20 cellular contexts compared by ENCODE assay signal in the genomic region with DNA sequence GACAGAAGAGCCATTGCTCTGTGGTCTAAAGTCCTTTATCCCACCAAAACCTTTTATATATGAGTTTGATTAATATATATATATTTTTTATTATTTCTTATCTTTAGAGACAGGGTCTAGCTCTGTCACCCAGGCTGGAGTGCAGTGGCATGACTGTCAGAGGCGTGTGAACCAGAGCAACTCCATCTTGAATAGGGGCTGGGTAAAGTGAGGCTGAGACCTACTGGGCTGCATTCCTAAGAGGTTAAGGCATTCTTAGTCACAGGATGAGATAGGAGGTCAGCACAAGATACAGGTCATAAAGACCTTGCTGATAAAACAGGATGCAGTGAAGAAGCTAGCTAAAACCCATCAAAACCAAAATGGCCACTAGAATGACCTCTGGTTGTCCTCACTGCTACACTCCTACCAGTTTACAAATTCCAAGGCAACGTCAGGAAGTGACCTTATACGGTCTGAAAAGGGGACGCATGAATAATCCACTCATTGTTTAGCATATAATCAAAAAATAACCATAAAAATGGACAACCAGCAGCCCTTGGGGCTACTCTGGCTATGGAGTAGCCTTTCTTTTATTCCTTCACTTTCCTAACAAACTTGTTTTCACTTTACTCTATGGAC. TPM values are rescaled to one million over a fixed set of nuclear protein-coding genes. Genes with fewer than 3 reads are reported as not detected.
A peak's percentile ranks its signal among the peaks of the same experiment; 100 is the strongest.
DNase-seq lines count a peak whose midpoint lies in the region; ATAC-seq, FAIRE-seq and TF ChIP-seq lines count a peak whose summit lies in the region.
"Had no signal": no experiment of that assay in that cellular context is flagged by ENCODE, and none has a peak within 500 bp of the region (broad histone marks: within the 10 kb centered on the region; RNA-seq: fewer than 3 reads in every experiment).

No MANE protein-coding gene starts in this region.

- peak overlapping the region; percentile 25 for H3K27ac ChIP-seq in cardiac muscle cell
- no peak overlapping the region for H3K27ac ChIP-seq in H1 (ENCODE audit: low read depth, low read length)
- peak overlapping the region; percentile 34 for H3K27ac ChIP-seq in trophoblast cell (ENCODE audit: low read depth, low read length)
- H3K27ac ChIP-seq: GM23248, HL-60 had no signal

- H3K23me2 ChIP-seq in H1 (ENCODE audit: low read depth, low read length): no peaks in the 10 kb centered on the region

- no peak overlapping the region for H4K12ac ChIP-seq in trophoblast cell (ENCODE audit: low read depth, low read length)

- FAIRE-seq in H1 (lab: Jason Lieb, UNC): no peak
- FAIRE-seq: G401.6, GM12892, GM19239 had no signal

- ATAC-seq in GM21447 (IDR thresholded peaks at IDR 0.05; ENCODE audit: unreplicated experiment): no peak
- ATAC-seq in GM18873 (IDR thresholded peaks at IDR 0.05; ENCODE audit: low FRiP score, unreplicated experiment): no peak

- no peak overlapping the region for H3K14ac ChIP-seq in H1 (ENCODE audit: insufficient read length)
- no peak overlapping the region for H3K14ac ChIP-seq in trophoblast cell (ENCODE audit: low read length)

- H4K5ac ChIP-seq in H1 (ENCODE audit: insufficient read length, low read depth, low read length): no peak overlapping the region

- H2BK15ac ChIP-seq in H1 (ENCODE audit: low read length): no peak overlapping the region

- TF ChIP-seq CTCF in cardiac muscle cell (IDR thresholded peaks at IDR 0.05; ENCODE audit: low read depth, low read length) (no peak), H1 (IDR thresholded peaks at IDR 0.05; ENCODE audit: control extremely low read depth in 1 of 3, insufficient read depth in 1 of 3, low read depth in 1 of 3, low read length in 3 of 3) (no peak)

- TF ChIP-seq EP300 in H1 (IDR thresholded peaks at IDR 0.05; ENCODE audit: borderline replicate concordance in 1 of 2, low read depth in 2 of 2, low read length in 2 of 2): no peak

- H3K18ac ChIP-seq in H1 (ENCODE audit: extremely low read depth, low read length) (no peak overlapping the region), trophoblast cell (ENCODE audit: low read length) (no peak overlapping the region)

- 90% methylated on average over 4 of the region's 4 CpGs; no CpG with 5 or more reads in 1 of the 2 experiments for WGBS in H1 (ENCODE audit: extremely low coverage in 1 of 2, insufficient coverage in 1 of 2, insufficient read length in 1 of 2, insufficient replicate concordance in 2 of 2, low coverage in 1 of 2, low lambda C conversion rate in 2 of 2, missing lambda C conversion rate in 1 of 2), 2 experiments
- WGBS in trophoblast cell (ENCODE audit: extremely low coverage, insufficient coverage, insufficient read length): no CpG with 5 or more reads among the region's 4 CpGs

- peaks cover 12% of the 10 kb centered on the region for H3K4me1 ChIP-seq in cardiac muscle cell (ENCODE audit: low read depth)
- peaks cover 0 to 8% (median 4%) of the 10 kb centered on the region in 4 experiments; a peak in 4 of 7 replicates for H3K4me1 ChIP-seq in H1 (replicated peaks in 1 of 4; ENCODE audit: control insufficient read depth in 3 of 4, insufficient read depth in 4 of 4, low read length in 3 of 4)
- peaks cover 2% of the 10 kb centered on the region in 2 experiments for H3K4me1 ChIP-seq in trophoblast cell (ENCODE audit: control insufficient read depth in 1 of 2, insufficient read depth in 2 of 2, low read length in 2 of 2)

- H2BK12ac ChIP-seq in H1 (ENCODE audit: low read depth, low read length) (no peak overlapping the region), trophoblast cell (ENCODE audit: low read length) (no peak overlapping the region)

- no peak for TF ChIP-seq POLR2A in H1 (IDR thresholded peaks at IDR 0.05; ENCODE audit: control extremely low read depth in 1 of 2, low read depth in 2 of 2, low read length in 2 of 2)

- no peak overlapping the region for H3K56ac ChIP-seq in H1 (replicated peaks; ENCODE audit: insufficient read length, low read depth, low read length)

- H3K36me3 ChIP-seq in cardiac muscle cell: peaks cover 13% of the 10 kb centered on the region
- H3K36me3 ChIP-seq in H1 (ENCODE audit: control insufficient read depth in 2 of 4, insufficient read depth in 4 of 4, low read length in 3 of 4): peaks cover 0 to 7% (median 1%) of the 10 kb centered on the region in 4 experiments; a peak in 4 of 8 replicates
- no peaks in the 10 kb centered on the region for H3K36me3 ChIP-seq in trophoblast cell (ENCODE audit: control insufficient read depth in 1 of 2, insufficient read depth in 2 of 2, low read length in 2 of 2)

- no peak overlapping the region for H2BK20ac ChIP-seq in H1 (ENCODE audit: low read length)

- no peak overlapping the region for H3K23ac ChIP-seq in H1 (ENCODE audit: insufficient read length)
- H3K23ac ChIP-seq in trophoblast cell (ENCODE audit: low read length): no peak overlapping the region

- H2AK5ac ChIP-seq in H1 (ENCODE audit: low read depth, low read length) (no peak overlapping the region), trophoblast cell (ENCODE audit: low read length) (no peak overlapping the region)

- no peaks in the 10 kb centered on the region for H3K9me3 ChIP-seq in cardiac muscle cell (ENCODE audit: low read depth)
- no peaks in the 10 kb centered on the region for H3K9me3 ChIP-seq in H1 (ENCODE audit: insufficient read depth in 2 of 2, low read depth in 1 of 2, low read length in 1 of 2)
- no peaks in the 10 kb centered on the region for H3K9me3 ChIP-seq in trophoblast cell (ENCODE audit: insufficient read depth, low read depth, low read length)

- intact Hi-C loops in cardiac septum (cut with DNase I): no loop called here

- DNase-seq in cardiac muscle cell (ENCODE audit: low read depth in 1 of 2, low spot score in 1 of 2) (no peak), cardiac septum (ENCODE audit: low spot score) (no peak), M059J (ENCODE audit: low read depth) (peak; percentile 3), H1 (ENCODE audit: low read depth in 1 of 2, low spot score in 2 of 2) (no peak), trophoblast cell (no peak)
- DNase-seq in activated naive CD4-positive, alpha-beta T cell treated with anti-CD3 and anti-CD28 coated beads, Interleukin-2, amount 50 U/mL, for 16 hours: no peak
- DNase-seq: ACHN; C1 segment of cervical spinal cord; CD4-positive, alpha-beta T cell; DMS79; GM23248; HCEC 1CT; HFFc6; KBM-7 had no signal

- no peaks in the 10 kb centered on the region for H3K27me3 ChIP-seq in cardiac muscle cell
- no peaks in the 10 kb centered on the region for H3K27me3 ChIP-seq in H1 (replicated peaks in 1 of 4; ENCODE audit: control insufficient read depth in 3 of 4, extremely low read depth in 1 of 4, insufficient read depth in 3 of 4, low read length in 3 of 4)
- no peaks in the 10 kb centered on the region for H3K27me3 ChIP-seq in trophoblast cell (ENCODE audit: insufficient read depth, low read length)

- H2AFZ ChIP-seq in H1 (ENCODE audit: low read length) (no peak overlapping the region), trophoblast cell (ENCODE audit: insufficient read depth, low read length, poor library complexity) (no peak overlapping the region)
- H2AFZ ChIP-seq: GM23248 had no signal

- no peak for TF ChIP-seq RAD21 in H1 (IDR thresholded peaks at IDR 0.05 in 1 of 2, conservative IDR thresholded peaks at IDR 0.05 in 1 of 2; ENCODE audit: low read depth in 2 of 2, low read length in 2 of 2)

- no peak overlapping the region for H2BK5ac ChIP-seq in H1 (ENCODE audit: low read depth, low read length)
- H2BK5ac ChIP-seq in trophoblast cell (ENCODE audit: low read depth, low read length, poor library complexity): no peak overlapping the region

- H3K79me2 ChIP-seq in H1 (ENCODE audit: control insufficient read depth in 1 of 2, insufficient read depth in 2 of 2, low read length in 2 of 2): peaks cover 0 to 5% of the 10 kb centered on the region in 2 experiments; a peak in 2 of 4 replicates
- H3K79me2 ChIP-seq in trophoblast cell (ENCODE audit: control insufficient read depth, insufficient read depth, low read length, poor library complexity): no peaks in the 10 kb centered on the region

- H4K8ac ChIP-seq in H1 (ENCODE audit: extremely low read depth, insufficient read depth, low read length): no peak overlapping the region
- no peak overlapping the region for H4K8ac ChIP-seq in trophoblast cell (ENCODE audit: low read depth, low read length)

- H2BK120ac ChIP-seq in H1 (replicated peaks; ENCODE audit: low read depth, low read length) (no peak overlapping the region), trophoblast cell (ENCODE audit: insufficient read depth, low read length, poor library complexity) (peak overlapping the region; percentile 76)

- H3K9ac ChIP-seq in H1 (replicated peaks in 1 of 4; ENCODE audit: extremely low read depth in 1 of 4, low read depth in 3 of 4, low read length in 3 of 4) (no peak overlapping the region), trophoblast cell (ENCODE audit: low read length) (no peak overlapping the region)
- H3K9ac ChIP-seq: GM23248 had no signal

- H4K91ac ChIP-seq in H1 (replicated peaks; ENCODE audit: insufficient read length, low read length) (no peak overlapping the region), trophoblast cell (ENCODE audit: low read depth, low read length) (no peak overlapping the region)

- H3K4me3 ChIP-seq in cardiac muscle cell (no peak overlapping the region), H1 (ENCODE audit: extremely low read depth in 1 of 4, insufficient read depth in 2 of 4, low read depth in 3 of 4, low read length in 4 of 4) (no peak overlapping the region), trophoblast cell (ENCODE audit: low read depth, low read length) (no peak overlapping the region)
- H3K4me3 ChIP-seq: GM23248 had no signal

- H3K4ac ChIP-seq in H1 (replicated peaks; ENCODE audit: insufficient read length, low read depth, low read length) (no peak overlapping the region), trophoblast cell (ENCODE audit: low read depth, low read length) (no peak overlapping the region)

- CTCF ChIA-PET in H1 (lab: Charles Lee; ENCODE audit: partially characterized antibody): interaction anchor here (0.6 to 1.8 kb wide), 5 partner anchors 10 to 903 kb away, joined by 3 to 4 read pairs (median 3); a partner anchor contains a TSS

- H4K20me1 ChIP-seq in H1 (replicated peaks in 1 of 2; ENCODE audit: control insufficient read depth in 1 of 2, insufficient read depth in 2 of 2, low read length in 2 of 2): no peaks in the 10 kb centered on the region

- POLR2A ChIA-PET in H1 (lab: Charles Lee; ENCODE audit: partially characterized antibody): interaction anchor here (1.5 kb wide), 1 partner anchor 10 kb away, joined by 4 read pairs; a partner anchor contains a TSS

- H3K79me1 ChIP-seq in H1 (ENCODE audit: low read depth, low read length) (no peaks in the 10 kb centered on the region), trophoblast cell (ENCODE audit: low read length) (no peaks in the 10 kb centered on the region)

- no peak overlapping the region for H3K4me2 ChIP-seq in H1 (ENCODE audit: insufficient read depth in 1 of 2, low read depth in 2 of 2, low read length in 2 of 2)
- H3K4me2 ChIP-seq in trophoblast cell (ENCODE audit: low read length): no peak overlapping the region

RNA-seq across cellular contexts. Expression of a gene that starts 10.5 kb away (rescaled TPM):
- total RNA-seq in cardiac muscle cell (34.1 and 36.1 TPM in 2 replicates), cardiac septum (23.7 TPM)
- polyA plus RNA-seq in cardiac muscle cell (32.6 and 36.9 TPM in 2 replicates), H1 (2011; rRNA removed) (10.2 and 10.5 TPM in 2 replicates)
- 9.7 and 12.2 TPM in 2 replicates for total RNA-seq in M059J (2014; rRNA removed; shearing (Covaris generic))
- 16.0 and 18.7 TPM in 2 replicates for total RNA-seq in H1 (2021; fragmentation: NEBNext Ultra II Directional; extraction: Animal tissue kit (Norgen Biotek cat#: 25700))
- polyA plus RNA-seq in H1 (2011; cell fraction: cytosol; rRNA removed): 12.2 TPM
- polyA plus RNA-seq in H1 (2011; cell fraction: nucleus; rRNA removed): 38.7 TPM
- 6.7 to 11.1 TPM (median 8.5 TPM) in 4 replicates for polyA plus RNA-seq in H1 (2012, experiment 1 of 2)
- 0.75 TPM for polyA plus RNA-seq in H1 (2012, experiment 2 of 2)
- polyA plus RNA-seq in H1 (2013, experiment 1 of 2): 7.9 TPM
- 7.0 TPM for polyA plus RNA-seq in H1 (2013, experiment 2 of 2)
- 39.5 and 49.2 TPM in 2 replicates for polyA minus RNA-seq in H1 (2011; rRNA and poly(A)+ RNA removed)
- 21.1 TPM for polyA minus RNA-seq in H1 (2011; cell fraction: cytosol; rRNA and poly(A)+ RNA removed)
- polyA minus RNA-seq in H1 (2011; cell fraction: nucleus; rRNA and poly(A)+ RNA removed): 142 TPM
- 11.6 and 12.4 TPM in 2 replicates for polyA plus RNA-seq in trophoblast cell (2013)

RNA-seq across cellular contexts. Expression of a gene that starts 10.8 kb away (rescaled TPM):
- total RNA-seq in cardiac muscle cell (14.5 and 19.7 TPM in 2 replicates), cardiac septum (36.9 TPM)
- polyA plus RNA-seq in cardiac muscle cell (49.1 and 70.5 TPM in 2 replicates), H1 (2011; rRNA removed) (3.6 and 7.9 TPM in 2 replicates)
- 38.2 and 47.9 TPM in 2 replicates for total RNA-seq in M059J (2014; rRNA removed; shearing (Covaris generic))
- total RNA-seq in H1 (2021; fragmentation: NEBNext Ultra II Directional; extraction: Animal tissue kit (Norgen Biotek cat#: 25700)): 49.9 and 54.6 TPM in 2 replicates
- polyA plus RNA-seq in H1 (2011; cell fraction: cytosol; rRNA removed): 17.2 TPM
- polyA plus RNA-seq in H1 (2011; cell fraction: nucleus; rRNA removed): 1.9 TPM
- 22.5 to 47.3 TPM (median 25.4 TPM) in 4 replicates for polyA plus RNA-seq in H1 (2012, experiment 1 of 2)
- 3.7 TPM for polyA plus RNA-seq in H1 (2012, experiment 2 of 2)
- polyA plus RNA-seq in H1 (2013, experiment 1 of 2): 115 TPM
- polyA plus RNA-seq in H1 (2013, experiment 2 of 2): 144 TPM
- 3.2 TPM in 2 replicates for polyA minus RNA-seq in H1 (2011; rRNA and poly(A)+ RNA removed)
- 5.1 TPM for polyA minus RNA-seq in H1 (2011; cell fraction: cytosol; rRNA and poly(A)+ RNA removed)
- polyA minus RNA-seq in H1 (2011; cell fraction: nucleus; rRNA and poly(A)+ RNA removed): 5.8 TPM
- polyA plus RNA-seq in trophoblast cell (2013): 46.6 and 48.6 TPM in 2 replicates
